In the genomic region with DNA sequence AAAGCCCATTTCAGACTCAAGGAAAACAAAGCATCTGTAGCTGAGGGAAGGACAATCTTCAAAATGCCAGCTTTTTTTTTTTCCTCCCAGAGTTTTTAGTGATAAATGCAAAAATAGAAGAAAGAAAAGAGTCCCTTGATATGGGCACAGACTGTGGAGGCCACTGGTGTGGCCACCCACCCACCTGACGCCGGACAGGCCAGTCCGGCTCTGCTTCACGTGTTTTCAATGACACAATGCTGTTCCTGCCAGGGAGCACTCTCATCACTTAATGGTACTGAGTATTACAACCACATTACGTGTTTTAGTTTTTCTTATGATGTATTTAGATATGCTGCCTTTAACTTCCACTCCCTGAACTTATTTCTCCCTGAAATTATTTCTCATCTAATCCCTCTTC, we compare ENCODE assay signal across 14 cellular contexts.
"Had no signal": no experiment of that assay in that cellular context is flagged by ENCODE, and none has a peak within 500 bp of the region (broad histone marks: within the 10 kb centered on the region; RNA-seq: fewer than 3 reads in every experiment).

No MANE protein-coding gene starts in this region.

- H3K27ac Mint-ChIP-seq: activated T-helper 1 cell treated with anti-CD3 and anti-CD28 coated beads, Interleukin-12 subunit alpha, Interleukin-12 subunit beta, Interleukin-2, Interleukin-4 antibody, amounts not matched to agents 30 ng/mL and 10 ng/mL and 1 ng/mL, durations not matched to agents 14 hours and 24 hours and 36 hours had no signal

- ATAC-seq: left lung, sciatic nerve, SK-N-SH treated with all-trans-retinoic acid at 6 μM for 48 hours had no signal

- H3K4me3 ChIP-seq: esophagus muscularis mucosa, left lung, spleen had no signal

- DNase-seq: activated CD4-positive, alpha-beta T cell treated with anti-CD3 and anti-CD28 coated beads, Interleukin-2, amount 50 U/mL, for 4 hours; activated naive CD4-positive, alpha-beta T cell treated with Interleukin-2 at 50 U/mL for 16 hours; brain microvascular endothelial cell; cerebellar nuclear complex; dermis blood vessel endothelial cell; left lung; spleen; stimulated activated CD4-positive, alpha-beta T cell treated with anti-CD3 and anti-CD28 coated beads, Interleukin-1b, Interleukin-23, amount 100 ng/mL, for 48 hours; stimulated activated naive CD4-positive, alpha-beta T cell had no signal

- H3K27ac ChIP-seq: brain microvascular endothelial cell, esophagus muscularis mucosa, left lung had no signal

- H3K27me3 ChIP-seq: brain microvascular endothelial cell, esophagus muscularis mucosa, left lung, spleen had no signal

- H3K36me3 ChIP-seq: brain microvascular endothelial cell, esophagus muscularis mucosa had no signal

- H3K4me3 Mint-ChIP-seq: activated T-helper 1 cell treated with anti-CD3 and anti-CD28 coated beads, Interleukin-12 subunit alpha, Interleukin-12 subunit beta, Interleukin-2, Interleukin-4 antibody, amounts not matched to agents 30 ng/mL and 10 ng/mL and 1 ng/mL, durations not matched to agents 14 hours and 24 hours and 36 hours; neural crest cell had no signal

- H3K9me3 Mint-ChIP-seq: activated T-helper 1 cell treated with anti-CD3 and anti-CD28 coated beads, Interleukin-12 subunit alpha, Interleukin-12 subunit beta, Interleukin-2, Interleukin-4 antibody, amounts not matched to agents 30 ng/mL and 10 ng/mL and 1 ng/mL, durations not matched to agents 14 hours and 24 hours and 36 hours; neural crest cell had no signal
